In genomic region chr9:81086421-81086820, GRCh38 we compare ENCODE assay signal across 16 cellular contexts.
DNase-seq lines count a peak whose midpoint lies in the region; ATAC-seq, FAIRE-seq and TF ChIP-seq lines count a peak whose summit lies in the region.
"Had no signal": no experiment of that assay in that cellular context is flagged by ENCODE, and none has a peak within 500 bp of the region (broad histone marks: within the 10 kb centered on the region; RNA-seq: fewer than 3 reads in every experiment).

No MANE protein-coding gene starts in this region.

- intact Hi-C loops in psoas muscle (cut with DNase I) = no loop called here

- H2AFZ ChIP-seq in DND-41 (ENCODE audit: low read depth, low read length) (0 out of 2 replicates have a peak overlapping the region, but pooled peaks have one; percentile 5), H1 (ENCODE audit: low read length) (0 out of 2 replicates have a peak overlapping the region, but pooled peaks have one; percentile 31), neural progenitor cell (replicated peaks) (no peak overlapping the region)

- no peaks in the 10 kb centered on the region for H3K9me3 ChIP-seq in DND-41 (ENCODE audit: insufficient read depth, low read length, severe bottlenecking)
- no peaks in the 10 kb centered on the region for H3K9me3 ChIP-seq in H1 (ENCODE audit: insufficient read depth in 2 of 2, low read depth in 1 of 2, low read length in 1 of 2)
- H3K9me3 ChIP-seq in neural progenitor cell (ENCODE audit: low read depth) = no peaks in the 10 kb centered on the region
- no peaks in the 10 kb centered on the region for H3K9me3 ChIP-seq in psoas muscle
- H3K9me3 ChIP-seq: HAP-1 had no signal

- no peak overlapping the region for H3K4ac ChIP-seq in H1 (replicated peaks; ENCODE audit: insufficient read length, low read depth, low read length)

- TF ChIP-seq EP300 in H1 (IDR thresholded peaks at IDR 0.05; ENCODE audit: borderline replicate concordance in 1 of 2, low read depth in 2 of 2, low read length in 2 of 2) = no peak

- no peak overlapping the region for H3K4me3 ChIP-seq in DND-41 (ENCODE audit: low read depth in 1 of 2, low read length in 2 of 2)
- H3K4me3 ChIP-seq in H1 (ENCODE audit: extremely low read depth in 1 of 4, insufficient read depth in 2 of 4, low read depth in 3 of 4, low read length in 4 of 4) = no peak overlapping the region
- H3K4me3 ChIP-seq in neural progenitor cell = peak overlapping the region; percentile 14
- H3K4me3 ChIP-seq in psoas muscle = no peak overlapping the region
- H3K4me3 ChIP-seq: BLaER1 treated with 17β-estradiol and CSF1 and Interleukin-3, amounts not matched to agents 10 nM and 100 nM; HAP-1 had no signal

- CTCF ChIA-PET in H1 (lab: Charles Lee; ENCODE audit: partially characterized antibody) = interaction anchor here (1.2 kb wide), 1 partner anchor 45 kb away, joined by 3 read pairs; no protein-coding TSS in a partner anchor

- H4K20me1 ChIP-seq in DND-41 (ENCODE audit: insufficient read depth, low read length) (no peaks in the 10 kb centered on the region), H1 (replicated peaks in 1 of 2; ENCODE audit: control insufficient read depth in 1 of 2, insufficient read depth in 2 of 2, low read length in 2 of 2) (no peaks in the 10 kb centered on the region), neural progenitor cell (ENCODE audit: low read depth) (no peaks in the 10 kb centered on the region)
- H4K20me1 ChIP-seq: BLaER1 treated with 17β-estradiol and CSF1 and Interleukin-3, amounts not matched to agents 10 nM and 100 nM had no signal

- H2BK120ac ChIP-seq in H1 (replicated peaks; ENCODE audit: low read depth, low read length) = no peak overlapping the region

- H3K4me2 ChIP-seq in DND-41 (ENCODE audit: insufficient read depth, low read length) = no peak overlapping the region
- no peak overlapping the region for H3K4me2 ChIP-seq in H1 (ENCODE audit: insufficient read depth in 1 of 2, low read depth in 2 of 2, low read length in 2 of 2)
- H3K4me2 ChIP-seq in neural progenitor cell = peak overlapping the region; percentile 53
- H3K4me2 ChIP-seq: BLaER1 treated with 17β-estradiol and CSF1 and Interleukin-3, amounts not matched to agents 10 nM and 100 nM had no signal

- POLR2A ChIA-PET in H1 (lab: Charles Lee; ENCODE audit: partially characterized antibody) = no interaction called here

- no peak overlapping the region for H4K8ac ChIP-seq in H1 (ENCODE audit: extremely low read depth, insufficient read depth, low read length)

- H3K36me3 ChIP-seq in DND-41 (ENCODE audit: insufficient read depth, low read length) = no peaks in the 10 kb centered on the region
- no peaks in the 10 kb centered on the region for H3K36me3 ChIP-seq in H1 (ENCODE audit: control insufficient read depth in 2 of 4, insufficient read depth in 4 of 4, low read length in 3 of 4)
- H3K36me3 ChIP-seq in neural progenitor cell = no peaks in the 10 kb centered on the region
- no peaks in the 10 kb centered on the region for H3K36me3 ChIP-seq in psoas muscle (ENCODE audit: insufficient read depth in 1 of 2, low read depth in 1 of 2)
- H3K36me3 ChIP-seq: BLaER1 treated with 17β-estradiol and CSF1 and Interleukin-3, amounts not matched to agents 10 nM and 100 nM; HAP-1 had no signal

- H2BK12ac ChIP-seq in H1 (ENCODE audit: low read depth, low read length) = no peak overlapping the region

- peaks cover 26% of the 10 kb centered on the region for H3K4me1 Mint-ChIP-seq in neural progenitor cell

- H3K9me3 Mint-ChIP-seq in neural progenitor cell = no peaks in the 10 kb centered on the region
- H3K9me3 Mint-ChIP-seq: CD8-positive, alpha-beta T cell had no signal

- no peaks in the 10 kb centered on the region for H3K27me3 Mint-ChIP-seq in neural progenitor cell (ENCODE audit: insufficient read depth, low read depth)
- H3K27me3 Mint-ChIP-seq: B cell had no signal

- ATAC-seq in DND-41 (ENCODE audit: insufficient read depth, low read depth) (no peak), GM19467 (IDR thresholded peaks at IDR 0.05; ENCODE audit: unreplicated experiment) (no peak), psoas muscle (no peak)
- ATAC-seq: CD8-positive, alpha-beta T cell had no signal

- H3K23ac ChIP-seq in H1 (ENCODE audit: insufficient read length) = no peak overlapping the region

- no peak overlapping the region for H2BK20ac ChIP-seq in H1 (ENCODE audit: low read length)

- TF ChIP-seq CTCF in DND-41 (IDR thresholded peaks at IDR 0.05; ENCODE audit: borderline replicate concordance, extremely low read depth, low read length, poor library complexity, severe bottlenecking) (no peak), H1 (IDR thresholded peaks at IDR 0.05; ENCODE audit: control extremely low read depth in 1 of 3, insufficient read depth in 1 of 3, low read depth in 1 of 3, low read length in 3 of 3) (no peak), neural progenitor cell (IDR thresholded peaks at IDR 0.05) (no peak), psoas muscle (IDR thresholded peaks at IDR 0.05) (no peak)

- H3K27me3 ChIP-seq in DND-41 (ENCODE audit: insufficient read depth, low read length, poor library complexity) (no peaks in the 10 kb centered on the region), H1 (replicated peaks in 1 of 4; ENCODE audit: control insufficient read depth in 3 of 4, extremely low read depth in 1 of 4, insufficient read depth in 3 of 4, low read length in 3 of 4) (no peaks in the 10 kb centered on the region), neural progenitor cell (no peaks in the 10 kb centered on the region), psoas muscle (ENCODE audit: insufficient read depth in 3 of 3, low read length in 2 of 3) (no peaks in the 10 kb centered on the region)
- H3K27me3 ChIP-seq: BLaER1 treated with 17β-estradiol and CSF1 and Interleukin-3, amounts not matched to agents 10 nM and 100 nM had no signal

- H3F3A ChIP-seq in neural progenitor cell (ENCODE audit: low read depth) = no peaks in the 10 kb centered on the region

- H3K9ac ChIP-seq in DND-41 (ENCODE audit: low read depth, low read length) (no peak overlapping the region), H1 (replicated peaks in 1 of 4; ENCODE audit: extremely low read depth in 1 of 4, low read depth in 3 of 4, low read length in 3 of 4) (no peak overlapping the region; a peak in 1 of 7 replicates), neural progenitor cell (no peak overlapping the region)
- H3K9ac ChIP-seq: BLaER1 treated with 17β-estradiol and CSF1 and Interleukin-3, amounts not matched to agents 10 nM and 100 nM had no signal

- H3K27ac ChIP-seq in DND-41 (ENCODE audit: low read length) (no peak overlapping the region), H1 (ENCODE audit: low read depth, low read length) (no peak overlapping the region), neural progenitor cell (no peak overlapping the region), psoas muscle (no peak overlapping the region)
- H3K27ac ChIP-seq: BLaER1 treated with 17β-estradiol and CSF1 and Interleukin-3, amounts not matched to agents 10 nM and 100 nM had no signal

- H3K4me1 ChIP-seq in DND-41 (ENCODE audit: insufficient read depth, low read length) (no peaks in the 10 kb centered on the region), H1 (replicated peaks in 1 of 4; ENCODE audit: control insufficient read depth in 3 of 4, insufficient read depth in 4 of 4, low read length in 3 of 4) (no peaks in the 10 kb centered on the region), neural progenitor cell (peaks cover 38% of the 10 kb centered on the region), psoas muscle (no peaks in the 10 kb centered on the region)
- H3K4me1 ChIP-seq: HAP-1 had no signal

- no peak overlapping the region for H3K14ac ChIP-seq in H1 (ENCODE audit: insufficient read length)

- no peak overlapping the region for H3K4me3 Mint-ChIP-seq in neural progenitor cell
- H3K4me3 Mint-ChIP-seq: B cell; CD8-positive, alpha-beta T cell had no signal

- no peaks in the 10 kb centered on the region for H3K79me1 ChIP-seq in H1 (ENCODE audit: low read depth, low read length)

- H4K5ac ChIP-seq in H1 (ENCODE audit: insufficient read length, low read depth, low read length) = no peak overlapping the region

- no peaks in the 10 kb centered on the region for H3K23me2 ChIP-seq in H1 (ENCODE audit: low read depth, low read length)

- no peak overlapping the region for H2BK15ac ChIP-seq in H1 (ENCODE audit: low read length)

- no peak for TF ChIP-seq RAD21 in H1 (IDR thresholded peaks at IDR 0.05 in 1 of 2, conservative IDR thresholded peaks at IDR 0.05 in 1 of 2; ENCODE audit: low read depth in 2 of 2, low read length in 2 of 2)

- no peak overlapping the region for H3K27ac Mint-ChIP-seq in neural progenitor cell
- H3K27ac Mint-ChIP-seq: B cell; CD8-positive, alpha-beta T cell had no signal

- no peak for TF ChIP-seq POLR2A in H54 (IDR thresholded peaks at IDR 0.05; ENCODE audit: low read depth, low read length)
- TF ChIP-seq POLR2A in H1 (IDR thresholded peaks at IDR 0.05; ENCODE audit: control extremely low read depth in 1 of 2, low read depth in 2 of 2, low read length in 2 of 2) = no peak

- no peaks in the 10 kb centered on the region for H3K36me3 Mint-ChIP-seq in neural progenitor cell
- H3K36me3 Mint-ChIP-seq: CD8-positive, alpha-beta T cell had no signal

- 94% methylated on average over 3 of the region's 3 CpGs; no CpG with 5 or more reads in 1 of the 2 experiments for WGBS in H1 (ENCODE audit: extremely low coverage in 1 of 2, insufficient coverage in 1 of 2, insufficient read length in 1 of 2, insufficient replicate concordance in 2 of 2, low coverage in 1 of 2, low lambda C conversion rate in 2 of 2, missing lambda C conversion rate in 1 of 2), 2 experiments
- 46 to 53% (median 49%) methylated on average over 3 of the region's 3 CpGs for WGBS in psoas muscle, 3 donors

- H2AK5ac ChIP-seq in H1 (ENCODE audit: low read depth, low read length) = no peak overlapping the region

- FAIRE-seq in H54 (lab: Jason Lieb, UNC) (peak; percentile 92), H1 (lab: Jason Lieb, UNC) (no peak)
- FAIRE-seq: GM12892, GM18507 had no signal

- no peak overlapping the region for H4K91ac ChIP-seq in H1 (replicated peaks; ENCODE audit: insufficient read length, low read length)

- H2BK5ac ChIP-seq in H1 (ENCODE audit: low read depth, low read length) = no peak overlapping the region

- H3K56ac ChIP-seq in H1 (replicated peaks; ENCODE audit: insufficient read length, low read depth, low read length) = no peak overlapping the region

- DNase-seq in DND-41 = no peak
- no peak for DNase-seq in H54 (ENCODE audit: insufficient read length, low spot score)
- no peak for DNase-seq in H1 (ENCODE audit: low read depth in 1 of 2, low spot score in 2 of 2)
- peak; percentile 34 for DNase-seq in neural progenitor cell (ENCODE audit: low spot score)
- DNase-seq in NOMO-1 (lab: John Stamatoyannopoulos, UW; ENCODE audit: unreplicated experiment in 2 of 2) = no peak
- no peak for DNase-seq in psoas muscle
- DNase-seq: CD8-positive, alpha-beta T cell; DMS 273 treated with DMSO at 0.1 percent for 48 hours; GDM1; GOT3 had no signal

- H3K18ac ChIP-seq in H1 (ENCODE audit: extremely low read depth, low read length) = no peak overlapping the region

- H3K79me2 ChIP-seq in DND-41 (ENCODE audit: insufficient read depth, low read length) (no peaks in the 10 kb centered on the region), H1 (ENCODE audit: control insufficient read depth in 1 of 2, insufficient read depth in 2 of 2, low read length in 2 of 2) (no peaks in the 10 kb centered on the region), neural progenitor cell (ENCODE audit: low read depth) (no peaks in the 10 kb centered on the region)

TF ChIP-seq in H1, 55 proteins besides CTCF, POLR2A, EP300 and RAD21 (continues in another document):
- TF ChIP-seq TEAD4 (IDR thresholded peaks at IDR 0.05; ENCODE audit: low read depth, low read length) = no peak
